24 cellular contexts compared by ENCODE assay signal in the genomic region with DNA sequence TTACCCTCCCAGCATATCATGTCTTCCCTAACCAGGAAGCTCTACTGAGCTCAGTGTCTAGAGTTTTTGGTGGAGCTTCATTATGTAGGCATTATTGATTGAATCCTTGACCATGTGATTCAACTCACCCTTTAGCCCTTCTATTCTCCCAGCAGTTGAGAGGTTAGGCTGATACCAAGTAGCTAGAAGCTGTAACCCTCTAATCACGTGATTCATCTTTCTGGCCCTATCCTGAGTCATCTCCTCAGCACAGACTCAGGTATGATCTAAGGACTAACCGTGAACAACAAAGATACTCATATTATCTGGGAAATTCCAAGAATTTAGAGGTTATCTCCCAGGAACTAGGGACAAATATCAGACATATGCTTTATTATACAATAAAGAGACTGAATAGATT.
"Had no signal": no experiment of that assay in that cellular context is flagged by ENCODE, and none has a peak within 500 bp of the region (broad histone marks: within the 10 kb centered on the region; RNA-seq: fewer than 3 reads in every experiment).

No MANE protein-coding gene starts in this region.

- H3K4me3 ChIP-seq: MG63 had no signal

- FAIRE-seq: HTR-8/SVneo had no signal

- ATAC-seq: Panc1, PC-3 had no signal

- H3K27ac ChIP-seq: RWPE1 had no signal

- H3K4me2 ChIP-seq: SK-N-SH had no signal

- H3K9me3 ChIP-seq: MG63, SK-N-SH had no signal

- H3K9ac ChIP-seq: SK-N-SH had no signal

- H3K27me3 ChIP-seq: MG63 had no signal

- DNase-seq: Karpas-422; KG1; MG63; NCI-H1092; NCI-H1105 treated with DMSO at 0.1 percent for 48 hours; NCI-H1417 treated with DMSO at 0.1 percent for 48 hours; NCI-H146; NCI-H1694 treated with DMSO at 0.1 percent for 48 hours; NCI-H1930; NCI-H2081 treated with DMSO at 0.1 percent for 48 hours; NCI-H2171; NCI-H226; NCI-H446; NCI-H510A; NCI-H524 treated with DMSO at 0.1 percent for 48 hours; NCI-H69; NCI-H774; NK-92 treated with Interleukin-12 subunit alpha and Interleukin-12 subunit beta, amount 100 ng/mL, for 24 hours; PC-3; SHP77; SK-N-SH had no signal

- H3K36me3 ChIP-seq: MG63 had no signal
